8 cellular contexts compared by ENCODE assay signal in genomic region chr2:38665854-38666577, GRCh38. TPM values are rescaled to one million over a fixed set of nuclear protein-coding genes. Genes with fewer than 3 reads are reported as not detected.
DNase-seq lines count a peak whose midpoint lies in the region; ATAC-seq and TF ChIP-seq lines count a peak whose summit lies in the region.

GALM (plus strand) TSS chr2:38666114; CDS start chr2:38666162, 48 bp downstream.

- ATAC-seq in HG03280 (IDR thresholded peaks at IDR 0.05; ENCODE audit: unreplicated experiment) (peak; percentile 38), RWPE2 (ENCODE audit: low read depth) (peak; percentile 80), HG03565 (IDR thresholded peaks at IDR 0.05; ENCODE audit: unreplicated experiment) (no peak)

- H3K36me3 Mint-ChIP-seq in osteocyte (ENCODE audit: unreplicated experiment), result no peaks in the 10 kb centered on the region

- TF ChIP-seq CTCF in GM12875 (IDR thresholded peaks at IDR 0.05; ENCODE audit: borderline replicate concordance, insufficient read depth, low read depth, low read length) (no peak), RWPE2 (IDR thresholded peaks at IDR 0.05; ENCODE audit: poor library complexity, severe bottlenecking) (no peak), osteocyte (IDR thresholded peaks at IDR 0.05) (no peak), WERI-Rb-1 (IDR thresholded peaks at IDR 0.05; ENCODE audit: low read depth, low read length) (no peak)

- H3K4me3 ChIP-seq in GM12875 (ENCODE audit: low read depth, low read length), result peak within 1 kb of the TSS; percentile 0
- peak within 1 kb of the TSS; percentile 21 for H3K4me3 ChIP-seq in RWPE2 (ENCODE audit: severe bottlenecking)
- no peak within 1 kb of the TSS for H3K4me3 ChIP-seq in WERI-Rb-1 (ENCODE audit: low read depth, low read length)

- H3K4me1 ChIP-seq in RWPE2 (ENCODE audit: insufficient read depth, poor library complexity, severe bottlenecking), result no peaks in the 10 kb centered on the region

- DNase-seq in RWPE2 (ENCODE audit: low spot score) (no peak), amniotic epithelial cell (ENCODE audit: low read depth) (peak; percentile 95), cardiac septum (ENCODE audit: low spot score) (peak; percentile 91), osteocyte (ENCODE audit: extremely low spot score, unreplicated experiment) (no peak), WERI-Rb-1 (no peak)

- H3K27me3 Mint-ChIP-seq in osteocyte (ENCODE audit: unreplicated experiment), result no peaks in the 10 kb centered on the region

- H3K27me3 ChIP-seq in RWPE2 (ENCODE audit: insufficient read depth, poor library complexity, severe bottlenecking), result no peaks in the 10 kb centered on the region
- no peaks in the 10 kb centered on the region for H3K27me3 ChIP-seq in WERI-Rb-1 (ENCODE audit: insufficient read depth, low read depth, severe bottlenecking)

- H3K9me3 Mint-ChIP-seq in osteocyte (ENCODE audit: unreplicated experiment), result no peaks in the 10 kb centered on the region

- H3K9me3 ChIP-seq in RWPE2 (ENCODE audit: severe bottlenecking), result no peaks in the 10 kb centered on the region
- H3K9me3 ChIP-seq in WERI-Rb-1 (ENCODE audit: severe bottlenecking), result no peaks in the 10 kb centered on the region

- H3K27ac Mint-ChIP-seq in osteocyte (ENCODE audit: unreplicated experiment), result peak within 1 kb of the TSS; percentile 93

- H3K27ac ChIP-seq in RWPE2 (ENCODE audit: poor library complexity, severe bottlenecking) (no peak within 1 kb of the TSS), WERI-Rb-1 (no peak within 1 kb of the TSS)

- intact Hi-C loops in cardiac septum (cut with DNase I), result loop anchor here (5.0 kb wide), 2 partner anchors 64 to 84 kb away; partner anchors contain the start of gene HNRNPLL

- H3K4me3 Mint-ChIP-seq in osteocyte (ENCODE audit: unreplicated experiment), result peak within 1 kb of the TSS; percentile 76

- H3K4me1 Mint-ChIP-seq in osteocyte (ENCODE audit: unreplicated experiment), result peaks cover 20% of the 10 kb centered on the region

- H3K36me3 ChIP-seq in RWPE2 (ENCODE audit: low read depth) (no peaks in the 10 kb centered on the region), WERI-Rb-1 (no peaks in the 10 kb centered on the region)

RNA-seq across cellular contexts. Expression of gene GALM, which starts in this region (rescaled TPM):
- total RNA-seq in cardiac septum, result 8.5 TPM
- total RNA-seq in osteocyte, result 2.9 and 3.8 TPM in 2 replicates

Comparison
In these comparisons a context has a peak if more than half of its experiments do, and no peak if none do; other contexts are left out.
1. DNase-seq: peak in amniotic epithelial cell (single experiment) and cardiac septum (single experiment); none in RWPE2 (single experiment), osteocyte (single experiment) and WERI-Rb-1 (single experiment).